8 cellular contexts compared by ENCODE assay signal in genomic region chr2:132670961-132671781, GRCh38. TPM values are rescaled to one million over a fixed set of nuclear protein-coding genes. Genes with fewer than 3 reads are reported as not detected.
DNase-seq lines count a peak whose midpoint lies in the region; ATAC-seq and TF ChIP-seq lines count a peak whose summit lies in the region.
"Had no signal": no experiment of that assay in that cellular context is flagged by ENCODE, and none has a peak within 500 bp of the region (broad histone marks: within the 10 kb centered on the region; RNA-seq: fewer than 3 reads in every experiment).

No MANE protein-coding gene starts in this region.

- H3K27ac Mint-ChIP-seq in activated T-helper 2 cell treated with anti-CD3 and anti-CD28 coated beads, Interferon-gamma antibody, Interleukin-2, Interleukin-4, amounts not matched to agents 10 μg/mL and 5 μg/mL and 100 μg/mL, durations not matched to agents 14 hours and 24 hours and 36 hours, result no peak overlapping the region
- H3K27ac Mint-ChIP-seq: activated naive CD8-positive, alpha-beta T cell had no signal

- no peaks in the 10 kb centered on the region for H3K9me3 Mint-ChIP-seq in activated T-helper 2 cell treated with anti-CD3 and anti-CD28 coated beads, Interferon-gamma antibody, Interleukin-2, Interleukin-4, amounts not matched to agents 10 μg/mL and 5 μg/mL and 100 μg/mL, durations not matched to agents 14 hours and 24 hours and 36 hours

- TF ChIP-seq POLR2A in stomach (IDR thresholded peaks at IDR 0.05), result no peak

- H3K4me3 ChIP-seq in stomach, result peak overlapping the region; percentile 50 to 74 (median 56)

- H3K36me3 Mint-ChIP-seq in activated T-helper 2 cell treated with anti-CD3 and anti-CD28 coated beads, Interferon-gamma antibody, Interleukin-2, Interleukin-4, amounts not matched to agents 10 μg/mL and 5 μg/mL and 100 μg/mL, durations not matched to agents 14 hours and 24 hours and 36 hours (ENCODE audit: low read depth), result no peaks in the 10 kb centered on the region
- H3K36me3 Mint-ChIP-seq: activated naive CD8-positive, alpha-beta T cell had no signal

- no peak overlapping the region for H3K4me3 Mint-ChIP-seq in activated T-helper 2 cell treated with anti-CD3 and anti-CD28 coated beads, Interferon-gamma antibody, Interleukin-2, Interleukin-4, amounts not matched to agents 10 μg/mL and 5 μg/mL and 100 μg/mL, durations not matched to agents 14 hours and 24 hours and 36 hours (ENCODE audit: low read depth)
- H3K4me3 Mint-ChIP-seq: activated naive CD8-positive, alpha-beta T cell had no signal

- DNase-seq in HT1080 (ENCODE audit: low read depth) (peak; percentile 91), amniotic epithelial cell (ENCODE audit: low read depth) (peak; percentile 88), iPS-NIHi7 (ENCODE audit: extremely low spot score) (peak; percentile 43), stomach (no peak)
- DNase-seq in activated T-helper 2 cell treated with anti-CD3 and anti-CD28 coated beads, Interferon-gamma antibody, Interleukin-2, Interleukin-4, amounts not matched to agents 10 μg/mL and 5 μg/mL and 100 μg/mL, durations not matched to agents 14 hours and 24 hours and 36 hours (ENCODE audit: low spot score), result no peak

- WGBS in stomach, 5 donors, result 9 to 16% (median 13%) methylated on average over 30 of the region's 30 CpGs

- H3K27me3 ChIP-seq in stomach, result peaks cover 10 to 46% (median 38%) of the 10 kb centered on the region in 3 donors

- ATAC-seq in GM21526 (IDR thresholded peaks at IDR 0.05; ENCODE audit: low FRiP score, unreplicated experiment) (no peak), GM19324 (IDR thresholded peaks at IDR 0.05; ENCODE audit: low FRiP score, unreplicated experiment) (no peak)

- peaks cover 26 to 39% (median 36%) of the 10 kb centered on the region in 4 donors for H3K4me1 ChIP-seq in stomach

- no peak overlapping the region for H3K27ac ChIP-seq in stomach

- H3K27me3 Mint-ChIP-seq in activated T-helper 2 cell treated with anti-CD3 and anti-CD28 coated beads, Interferon-gamma antibody, Interleukin-2, Interleukin-4, amounts not matched to agents 10 μg/mL and 5 μg/mL and 100 μg/mL, durations not matched to agents 14 hours and 24 hours and 36 hours (ENCODE audit: low read depth), result peaks cover 20% of the 10 kb centered on the region

- TF ChIP-seq CTCF in stomach (IDR thresholded peaks at IDR 0.05), result no peak

- H3K4me1 Mint-ChIP-seq in activated T-helper 2 cell treated with anti-CD3 and anti-CD28 coated beads, Interferon-gamma antibody, Interleukin-2, Interleukin-4, amounts not matched to agents 10 μg/mL and 5 μg/mL and 100 μg/mL, durations not matched to agents 14 hours and 24 hours and 36 hours (ENCODE audit: low read depth), result no peaks in the 10 kb centered on the region

- H3K9me3 ChIP-seq in stomach, result no peaks in the 10 kb centered on the region

- H3K36me3 ChIP-seq in stomach, result no peaks in the 10 kb centered on the region

- TF ChIP-seq EP300 in stomach (IDR thresholded peaks at IDR 0.05), result no peak

- intact Hi-C loops in stomach (cut with DNase I; ENCODE audit: low total_unique reads), result no loop called here
- intact Hi-C loops in activated T-helper 2 cell treated with anti-CD3 and anti-CD28 coated beads, Interferon-gamma antibody, Interleukin-2, Interleukin-4, amounts not matched to agents 10 μg/mL and 5 μg/mL and 100 μg/mL, durations not matched to agents 14 hours and 24 hours and 36 hours (cut with micrococcal nuclease), result loop anchor here (10.0 kb wide), 1 partner anchor 504 kb away; no protein-coding TSS in a partner anchor

RNA-seq across cellular contexts. Expression of gene LYPD1, which starts 1.2 kb away (rescaled TPM):
- total RNA-seq in HT1080 (2014; rRNA removed; shearing (Covaris generic)), result 45.0 and 51.6 TPM in 2 replicates
- polyA plus RNA-seq in HT1080 (2015; cell fraction: cytosol; rRNA removed), result 117 TPM in 2 replicates
- 34.8 and 39.7 TPM in 2 replicates for polyA plus RNA-seq in HT1080 (2015; cell fraction: nucleus; rRNA removed)
- total RNA-seq in stomach, result 1 to 10 TPM in 2 of 5 donors, not detected in 3; 3.3 to 8.4 TPM
- 1 to 10 TPM; 1.1 to 3.7 (median 1.1) TPM for polyA plus RNA-seq in stomach
- total RNA-seq in activated T-helper 2 cell treated with anti-CD3 and anti-CD28 coated beads, Interferon-gamma antibody, Interleukin-2, Interleukin-4, amounts not matched to agents 10 μg/mL and 5 μg/mL and 100 μg/mL, durations not matched to agents 14 hours and 24 hours and 36 hours, result not detected in 2 replicates

Comparison
In these comparisons a context has a peak if more than half of its experiments do, and no peak if none do; other contexts are left out.
1. DNase-seq: peak in HT1080 (single experiment), amniotic epithelial cell (single experiment) and iPS-NIHi7 (single experiment); none in stomach (single experiment) and activated T-helper 2 cell treated with anti-CD3 and anti-CD28 coated beads, Interferon-gamma antibody, Interleukin-2, Interleukin-4, amounts not matched to agents 10 μg/mL and 5 μg/mL and 100 μg/mL, durations not matched to agents 14 hours and 24 hours and 36 hours (single experiment).